In genomic region chr5:170307575-170308465, GRCh38 we compare ENCODE assay signal across 9 cellular contexts. TPM values are rescaled to one million over a fixed set of nuclear protein-coding genes. Genes with fewer than 3 reads are reported as not detected.
DNase-seq lines count a peak whose midpoint lies in the region; ATAC-seq and TF ChIP-seq lines count a peak whose summit lies in the region.
"Had no signal": no experiment of that assay in that cellular context is flagged by ENCODE, and none has a peak within 500 bp of the region (broad histone marks: within the 10 kb centered on the region; RNA-seq: fewer than 3 reads in every experiment).

No MANE protein-coding gene starts in this region.

- H3K9me3 Mint-ChIP-seq in activated T-cell treated with anti-CD3 and anti-CD28 coated beads, Interleukin-2, amount 50 U/mL, for 24 hours, result no peaks in the 10 kb centered on the region
- H3K9me3 Mint-ChIP-seq: activated naive CD4-positive, alpha-beta T cell treated with anti-CD3 and anti-CD28 coated beads, Interleukin-2, amount 50 U/mL, for 24 hours had no signal

- no peaks in the 10 kb centered on the region for H3K27me3 Mint-ChIP-seq in activated T-cell treated with anti-CD3 and anti-CD28 coated beads, Interleukin-2, amount 50 U/mL, for 24 hours
- H3K27me3 Mint-ChIP-seq: activated naive CD4-positive, alpha-beta T cell treated with anti-CD3 and anti-CD28 coated beads, Interleukin-2, amount 50 U/mL, for 24 hours had no signal

- POLR2A ChIA-PET in GM10248 (lab: Yijun Ruan, JAX), result no interaction called here

- DNase-seq in GM10248 (ENCODE audit: extremely low spot score) (peak; percentile 45), NOMO-1 treated with dmso at 0.1 percent for 144 hours (lab: John Stamatoyannopoulos, UW; ENCODE audit: unreplicated experiment) (peak; percentile 83), fibroblast of the conjunctiva (ENCODE audit: low read depth) (peak; percentile 79), pulmonary artery endothelial cell (ENCODE audit: low read depth, low spot score) (peak; percentile 7), UCSD-AML1 (lab: John Stamatoyannopoulos, UW; ENCODE audit: unreplicated experiment) (no peak), NCI-H524 treated with DMSO at 0.1 percent for 48 hours (lab: John Stamatoyannopoulos, UW) (no peak)
- no peak for DNase-seq in activated T-cell treated with anti-CD3 and anti-CD28 coated beads, Interleukin-2, amount 50 U/mL, for 24 hours

- no peak overlapping the region for H3K4me3 Mint-ChIP-seq in activated T-cell treated with anti-CD3 and anti-CD28 coated beads, Interleukin-2, amount 50 U/mL, for 24 hours
- H3K4me3 Mint-ChIP-seq: activated naive CD4-positive, alpha-beta T cell treated with anti-CD3 and anti-CD28 coated beads, Interleukin-2, amount 50 U/mL, for 24 hours had no signal

- no peak overlapping the region for H3K27ac Mint-ChIP-seq in activated T-cell treated with anti-CD3 and anti-CD28 coated beads, Interleukin-2, amount 50 U/mL, for 24 hours

- CTCF ChIA-PET in GM10248 (lab: Yijun Ruan, JAX), result interaction anchor here (0.9 to 2.6 kb wide), 9 partner anchors 10 to 39 kb away, joined by 3 to 11 read pairs (median 6); partner anchors contain the start of gene LCP2

- ATAC-seq in GM21723 (IDR thresholded peaks at IDR 0.05; ENCODE audit: unreplicated experiment), result no peak

- H3K4me1 Mint-ChIP-seq in activated T-cell treated with anti-CD3 and anti-CD28 coated beads, Interleukin-2, amount 50 U/mL, for 24 hours (ENCODE audit: low read depth), result peaks cover 85% of the 10 kb centered on the region

- H3K36me3 Mint-ChIP-seq in activated T-cell treated with anti-CD3 and anti-CD28 coated beads, Interleukin-2, amount 50 U/mL, for 24 hours (ENCODE audit: low read depth), result no peaks in the 10 kb centered on the region

- no peak for TF ChIP-seq CTCF in GM10248 (IDR thresholded peaks at IDR 0.05; ENCODE audit: control extremely low read depth, extremely low read depth, low read depth, missing control alignments)

RNA-seq across cellular contexts. Expression of gene LCP2, which starts 10.2 kb away (rescaled TPM):
- total RNA-seq in pulmonary artery endothelial cell, result not detected in 2 replicates

Comparison
In these comparisons a context has a peak if more than half of its experiments do, and no peak if none do; other contexts are left out.
1. DNase-seq: peak in GM10248 (single experiment), NOMO-1 treated with dmso at 0.1 percent for 144 hours (single experiment), fibroblast of the conjunctiva (single experiment) and pulmonary artery endothelial cell (single experiment); none in activated T-cell treated with anti-CD3 and anti-CD28 coated beads, Interleukin-2, amount 50 U/mL, for 24 hours (single experiment), UCSD-AML1 (single experiment) and NCI-H524 treated with DMSO at 0.1 percent for 48 hours (single experiment).